14 cellular contexts compared by ENCODE assay signal in genomic region chr3:194091141-194091540, GRCh38. TPM values are rescaled to one million over a fixed set of nuclear protein-coding genes. Genes with fewer than 3 reads are reported as not detected.
DNase-seq lines count a peak whose midpoint lies in the region; ATAC-seq and TF ChIP-seq lines count a peak whose summit lies in the region.
"Had no signal": no experiment of that assay in that cellular context is flagged by ENCODE, and none has a peak within 500 bp of the region (broad histone marks: within the 10 kb centered on the region; RNA-seq: fewer than 3 reads in every experiment).

No MANE protein-coding gene starts in this region.

- H3K9me3 ChIP-seq in HEK293 (ENCODE audit: control insufficient read depth, insufficient read depth, low read depth, low read length) (no peaks in the 10 kb centered on the region), mucosa of descending colon (no peaks in the 10 kb centered on the region)
- H3K9me3 ChIP-seq in CD4-positive, alpha-beta memory T cell (ENCODE audit: control insufficient read depth in 1 of 2, low read length in 2 of 2): no peaks in the 10 kb centered on the region
- H3K9me3 ChIP-seq in effector memory CD4-positive, alpha-beta T cell (ENCODE audit: control insufficient read depth, low read length): no peaks in the 10 kb centered on the region

- no peaks in the 10 kb centered on the region for H3K36me3 Mint-ChIP-seq in CD4-positive, alpha-beta memory T cell
- H3K36me3 Mint-ChIP-seq in activated T-helper 1 cell treated with anti-CD3 and anti-CD28 coated beads, Interleukin-12 subunit alpha, Interleukin-12 subunit beta, Interleukin-2, Interleukin-4 antibody, amounts not matched to agents 30 ng/mL and 10 ng/mL and 1 ng/mL, durations not matched to agents 14 hours and 24 hours and 36 hours (ENCODE audit: low read depth): peaks cover 2% of the 10 kb centered on the region

- peaks cover 0 to 2% of the 10 kb centered on the region in 2 donors for H3K27me3 Mint-ChIP-seq in CD4-positive, alpha-beta memory T cell
- peaks cover 2% of the 10 kb centered on the region for H3K27me3 Mint-ChIP-seq in activated T-helper 1 cell treated with anti-CD3 and anti-CD28 coated beads, Interleukin-12 subunit alpha, Interleukin-12 subunit beta, Interleukin-2, Interleukin-4 antibody, amounts not matched to agents 30 ng/mL and 10 ng/mL and 1 ng/mL, durations not matched to agents 14 hours and 24 hours and 36 hours (ENCODE audit: insufficient read depth)
- H3K27me3 Mint-ChIP-seq: activated B cell treated with CpG ODN at 0.5 μM for 24 hours, B cell had no signal

- intact Hi-C loops in CD4-positive, alpha-beta memory T cell (cut with micrococcal nuclease): no loop called here
- intact Hi-C loops in activated T-helper 1 cell treated with anti-CD3 and anti-CD28 coated beads, Interleukin-12 subunit alpha, Interleukin-12 subunit beta, Interleukin-2, Interleukin-4 antibody, amounts not matched to agents 30 ng/mL and 10 ng/mL and 1 ng/mL, durations not matched to agents 14 hours and 24 hours and 36 hours (cut with micrococcal nuclease): no loop called here
- intact Hi-C loops in mucosa of descending colon (cut with DNase I, micrococcal nuclease): no loop called here

- ATAC-seq in mucosa of descending colon: no peak
- ATAC-seq: Right ventricle myocardium inferior had no signal

- no peak overlapping the region for H3K4me3 Mint-ChIP-seq in CD4-positive, alpha-beta memory T cell
- no peak overlapping the region for H3K4me3 Mint-ChIP-seq in activated T-helper 1 cell treated with anti-CD3 and anti-CD28 coated beads, Interleukin-12 subunit alpha, Interleukin-12 subunit beta, Interleukin-2, Interleukin-4 antibody, amounts not matched to agents 30 ng/mL and 10 ng/mL and 1 ng/mL, durations not matched to agents 14 hours and 24 hours and 36 hours
- H3K4me3 Mint-ChIP-seq: activated B cell treated with CpG ODN at 0.5 μM for 24 hours, B cell, nephron progenitor cell had no signal

- no peak overlapping the region for H3K27ac ChIP-seq in HEK293 (ENCODE audit: extremely low read depth, low read depth, low read length)
- peak overlapping the region; percentile 91 for H3K27ac ChIP-seq in RWPE1
- no peak overlapping the region for H3K27ac ChIP-seq in CD4-positive, alpha-beta memory T cell (ENCODE audit: low read depth, low read length)
- no peak overlapping the region for H3K27ac ChIP-seq in effector memory CD4-positive, alpha-beta T cell (ENCODE audit: insufficient read depth, low read length, poor library complexity, severe bottlenecking)

- no peaks in the 10 kb centered on the region for H3K36me3 ChIP-seq in HEK293 (ENCODE audit: control insufficient read depth in 2 of 2, insufficient read depth in 1 of 2, low read length in 2 of 2)
- H3K36me3 ChIP-seq in CD4-positive, alpha-beta memory T cell (ENCODE audit: insufficient read depth, low read length): no peaks in the 10 kb centered on the region
- H3K36me3 ChIP-seq in effector memory CD4-positive, alpha-beta T cell (ENCODE audit: control insufficient read depth, insufficient read depth, low read length): no peaks in the 10 kb centered on the region
- no peaks in the 10 kb centered on the region for H3K36me3 ChIP-seq in mucosa of descending colon (ENCODE audit: low read depth)

- TF ChIP-seq CTCF in HEK293 (tag by site-specific recombination; IDR thresholded peaks at IDR 0.05): no peak
- no peak for TF ChIP-seq CTCF in RWPE1 (conservative IDR thresholded peaks at IDR 0.05; ENCODE audit: low read depth)
- no peak for TF ChIP-seq CTCF in fibroblast of pulmonary artery (IDR thresholded peaks at IDR 0.05; ENCODE audit: low read length, missing control alignments)
- no peak for TF ChIP-seq CTCF in mucosa of descending colon (IDR thresholded peaks at IDR 0.05)

- no peaks in the 10 kb centered on the region for H3K4me1 ChIP-seq in HEK293 (ENCODE audit: control insufficient read depth, insufficient read depth, low read length)
- H3K4me1 ChIP-seq in CD4-positive, alpha-beta memory T cell (ENCODE audit: insufficient read depth, low read length): no peaks in the 10 kb centered on the region
- no peaks in the 10 kb centered on the region for H3K4me1 ChIP-seq in effector memory CD4-positive, alpha-beta T cell (ENCODE audit: control insufficient read depth, insufficient read depth, low read length, poor library complexity, severe bottlenecking)
- H3K4me1 ChIP-seq in mucosa of descending colon (ENCODE audit: low read depth): no peaks in the 10 kb centered on the region

- no peaks in the 10 kb centered on the region for H3K27me3 ChIP-seq in CD4-positive, alpha-beta memory T cell (ENCODE audit: insufficient read depth, low read length)
- H3K27me3 ChIP-seq in effector memory CD4-positive, alpha-beta T cell (replicated peaks; ENCODE audit: control insufficient read depth, insufficient read depth, low read length, poor library complexity, severe bottlenecking): no peaks in the 10 kb centered on the region

- POLR2A ChIA-PET in HEK293 (lab: Yijun Ruan, JAX) (no interaction called here), RWPE1 (lab: Yijun Ruan, JAX; ENCODE audit: low non-redundant PET) (interaction anchor here (0.5 kb wide), 2 partner anchors 22 to 465 kb away, joined by 4 to 5 read pairs; no protein-coding TSS in a partner anchor)
- POLR2A ChIA-PET in CD4-positive, alpha-beta memory T cell (lab: Charles Lee; ENCODE audit: partially characterized antibody): no interaction called here

- H3K27ac Mint-ChIP-seq in CD4-positive, alpha-beta memory T cell: no peak overlapping the region
- H3K27ac Mint-ChIP-seq in activated T-helper 1 cell treated with anti-CD3 and anti-CD28 coated beads, Interleukin-12 subunit alpha, Interleukin-12 subunit beta, Interleukin-2, Interleukin-4 antibody, amounts not matched to agents 30 ng/mL and 10 ng/mL and 1 ng/mL, durations not matched to agents 14 hours and 24 hours and 36 hours: no peak overlapping the region
- H3K27ac Mint-ChIP-seq: B cell, nephron progenitor cell had no signal

- H3K4me3 ChIP-seq in HEK293 (ENCODE audit: low read depth, low read length) (no peak overlapping the region), fibroblast of pulmonary artery (replicated peaks; ENCODE audit: low read depth, low read length) (no peak overlapping the region), mucosa of descending colon (no peak overlapping the region)
- H3K4me3 ChIP-seq in CD4-positive, alpha-beta memory T cell (ENCODE audit: low read length in 2 of 2): no peak overlapping the region
- no peak overlapping the region for H3K4me3 ChIP-seq in effector memory CD4-positive, alpha-beta T cell (ENCODE audit: insufficient read depth, low read depth, low read length, poor library complexity, severe bottlenecking)

- H3K9me3 Mint-ChIP-seq in CD4-positive, alpha-beta memory T cell: peaks cover 0 to 2% (median 0%) of the 10 kb centered on the region in 8 donors
- H3K9me3 Mint-ChIP-seq in activated T-helper 1 cell treated with anti-CD3 and anti-CD28 coated beads, Interleukin-12 subunit alpha, Interleukin-12 subunit beta, Interleukin-2, Interleukin-4 antibody, amounts not matched to agents 30 ng/mL and 10 ng/mL and 1 ng/mL, durations not matched to agents 14 hours and 24 hours and 36 hours: no peaks in the 10 kb centered on the region
- H3K9me3 Mint-ChIP-seq: activated B cell treated with CpG ODN at 0.5 μM for 24 hours, nephron progenitor cell had no signal

- CTCF ChIA-PET in HEK293 (lab: Yijun Ruan, JAX) (interaction anchor here (0.5 kb wide), 1 partner anchor 9 kb away, joined by 3 read pairs; no protein-coding TSS in a partner anchor), RWPE1 (lab: Yijun Ruan, JAX) (interaction anchor here (1.0 to 1.5 kb wide), 2 partner anchors 225 to 310 kb away, joined by 3 to 7 read pairs; no protein-coding TSS in a partner anchor)
- CTCF ChIA-PET in CD4-positive, alpha-beta memory T cell (lab: Charles Lee; ENCODE audit: partially characterized antibody): no interaction called here

- no peaks in the 10 kb centered on the region for H3K4me1 Mint-ChIP-seq in CD4-positive, alpha-beta memory T cell
- H3K4me1 Mint-ChIP-seq in activated T-helper 1 cell treated with anti-CD3 and anti-CD28 coated beads, Interleukin-12 subunit alpha, Interleukin-12 subunit beta, Interleukin-2, Interleukin-4 antibody, amounts not matched to agents 30 ng/mL and 10 ng/mL and 1 ng/mL, durations not matched to agents 14 hours and 24 hours and 36 hours (ENCODE audit: low read depth): peaks cover 26% of the 10 kb centered on the region

- DNase-seq in AG08395 (ENCODE audit: low spot score) (peak; percentile 60), RWPE1 (ENCODE audit: low spot score) (peak; percentile 95), fibroblast of pulmonary artery (ENCODE audit: low read depth) (peak; percentile 23), mucosa of descending colon (no peak)
- no peak for DNase-seq in CD4-positive, alpha-beta memory T cell
- DNase-seq in effector memory CD4-positive, alpha-beta T cell: no peak
- no peak for DNase-seq in activated T-helper 1 cell treated with anti-CD3 and anti-CD28 coated beads, Interleukin-12 subunit alpha, Interleukin-12 subunit beta, Interleukin-2, Interleukin-4 antibody, amounts not matched to agents 30 ng/mL and 10 ng/mL and 1 ng/mL, durations not matched to agents 14 hours and 24 hours and 36 hours (ENCODE audit: low spot score)
- DNase-seq: activated B cell treated with CpG ODN at 0.5 μM for 24 hours; NCI-H345; nephron progenitor cell; stimulated activated CD4-positive, alpha-beta T cell treated with anti-CD3 and anti-CD28 coated beads, Interleukin-15, amount 100 ng/mL, for 24 hours had no signal

TF ChIP-seq in HEK293, 187 proteins besides CTCF, POLR2A, EP300 and RAD21 (continues in another document):
- TF ChIP-seq, protein P1, sequence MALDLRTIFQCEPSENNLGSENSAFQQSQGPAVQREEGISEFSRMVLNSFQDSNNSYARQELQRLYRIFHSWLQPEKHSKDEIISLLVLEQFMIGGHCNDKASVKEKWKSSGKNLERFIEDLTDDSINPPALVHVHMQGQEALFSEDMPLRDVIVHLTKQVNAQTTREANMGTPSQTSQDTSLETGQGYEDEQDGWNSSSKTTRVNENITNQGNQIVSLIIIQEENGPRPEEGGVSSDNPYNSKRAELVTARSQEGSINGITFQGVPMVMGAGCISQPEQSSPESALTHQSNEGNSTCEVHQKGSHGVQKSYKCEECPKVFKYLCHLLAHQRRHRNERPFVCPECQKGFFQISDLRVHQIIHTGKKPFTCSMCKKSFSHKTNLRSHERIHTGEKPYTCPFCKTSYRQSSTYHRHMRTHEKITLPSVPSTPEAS (tag by site-specific recombination; IDR thresholded peaks at IDR 0.05): no peak
- peak; percentile 37; the same call in 1 of the 2 replicates for TF ChIP-seq SP7 (tag by site-specific recombination; IDR thresholded peaks at IDR 0.05)
- peak; percentile 24; the same call in 1 of the 2 replicates for TF ChIP-seq FEZF1 (tag by site-specific recombination; IDR thresholded peaks at IDR 0.05)
- TF ChIP-seq ZFP69B (tag by site-specific recombination; IDR thresholded peaks at IDR 0.05): no peak

RNA-seq across cellular contexts. Expression of gene HES1, which starts 44.8 kb away (rescaled TPM):
- total RNA-seq in CD4-positive, alpha-beta memory T cell: not detected
- under 1 TPM; 0.11 to 0.50 TPM for polyA plus RNA-seq in CD4-positive, alpha-beta memory T cell
- 2.5 and 2.6 TPM in 2 replicates for total RNA-seq in activated T-helper 1 cell treated with anti-CD3 and anti-CD28 coated beads, Interleukin-12 subunit alpha, Interleukin-12 subunit beta, Interleukin-2, Interleukin-4 antibody, amounts not matched to agents 30 ng/mL and 10 ng/mL and 1 ng/mL, durations not matched to agents 14 hours and 24 hours and 36 hours
- total RNA-seq in mucosa of descending colon: 100 to 1,000 TPM in 1 of 3 donors, 10 to 100 TPM in 2; 60.9 to 116 (median 99.0) TPM

Comparison
In these comparisons a context has a peak if more than half of its experiments do, and no peak if none do; other contexts are left out.
1. DNase-seq: peak in AG08395 (single experiment), RWPE1 (single experiment) and fibroblast of pulmonary artery (single experiment); none in CD4-positive, alpha-beta memory T cell (0 of 5), effector memory CD4-positive, alpha-beta T cell (0 of 3), activated T-helper 1 cell treated with anti-CD3 and anti-CD28 coated beads, Interleukin-12 subunit alpha, Interleukin-12 subunit beta, Interleukin-2, Interleukin-4 antibody, amounts not matched to agents 30 ng/mL and 10 ng/mL and 1 ng/mL, durations not matched to agents 14 hours and 24 hours and 36 hours (single experiment) and mucosa of descending colon (0 of 3).
2. RNA of gene HES1, which starts 44.8 kb away (total RNA-seq): 60.9 to 116 TPM in mucosa of descending colon; 2.5 to 2.6 TPM in activated T-helper 1 cell treated with anti-CD3 and anti-CD28 coated beads, Interleukin-12 subunit alpha, Interleukin-12 subunit beta, Interleukin-2, Interleukin-4 antibody, amounts not matched to agents 30 ng/mL and 10 ng/mL and 1 ng/mL, durations not matched to agents 14 hours and 24 hours and 36 hours and not detected in CD4-positive, alpha-beta memory T cell; every median in the first group is over 10 times any median in the second.